ENCODE assay signal across 11 cellular contexts in the genomic region with DNA sequence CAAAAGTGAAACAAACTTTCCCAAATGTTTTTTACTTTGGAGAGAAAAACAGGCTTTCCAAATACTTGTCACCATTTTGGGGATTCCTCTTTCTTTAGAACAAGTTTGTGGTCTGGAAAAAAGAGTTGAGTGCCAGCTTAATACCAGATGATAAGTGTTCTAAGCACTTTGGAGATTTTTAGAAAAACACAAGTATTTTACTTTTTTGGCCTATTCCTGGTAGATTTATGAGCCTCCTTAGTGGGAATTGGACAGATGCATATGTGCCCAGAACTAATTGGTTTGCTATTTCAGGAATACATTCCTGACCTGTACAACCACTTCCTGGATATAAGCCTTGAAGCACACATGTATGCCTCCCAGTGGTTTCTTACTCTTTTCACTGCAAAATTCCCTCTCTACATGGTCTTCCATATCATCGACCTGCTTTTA. TPM values are rescaled to one million over a fixed set of nuclear protein-coding genes. Genes with fewer than 3 reads are reported as not detected.
A peak's percentile ranks its signal among the peaks of the same experiment; 100 is the strongest.
DNase-seq lines count a peak whose midpoint lies in the region; ATAC-seq and TF ChIP-seq lines count a peak whose summit lies in the region.
"Had no signal": no experiment of that assay in that cellular context is flagged by ENCODE, and none has a peak within 500 bp of the region (broad histone marks: within the 10 kb centered on the region; RNA-seq: fewer than 3 reads in every experiment).

No MANE protein-coding gene starts in this region.

- intact Hi-C loops in ovary (cut with DNase I), result no loop called here

- no peak for ATAC-seq in gastroesophageal sphincter
- ATAC-seq: activated CD8-positive, alpha-beta memory T cell treated with anti-CD3 and anti-CD28 coated beads, Interleukin-2, amount 10 ng/mL, durations not matched to agents 7 days and 5 days had no signal

- H2AFZ ChIP-seq in SK-N-SH (ENCODE audit: low read depth), result no peak overlapping the region
- H2AFZ ChIP-seq in smooth muscle cell (ENCODE audit: low read depth), result no peak overlapping the region

- TF ChIP-seq RAD21 in SK-N-SH (IDR thresholded peaks at IDR 0.05; ENCODE audit: low read length), result no peak

- TF ChIP-seq CTCF in SK-N-SH (IDR thresholded peaks at IDR 0.05) (no peak), gastroesophageal sphincter (IDR thresholded peaks at IDR 0.05) (no peak), smooth muscle cell (IDR thresholded peaks at IDR 0.05; ENCODE audit: borderline replicate concordance, insufficient read depth, poor library complexity, severe bottlenecking) (no peak), ovary (IDR thresholded peaks at IDR 0.05) (no peak)

- H3K27me3 ChIP-seq in SK-N-SH (ENCODE audit: insufficient read depth) (no peaks in the 10 kb centered on the region), gastroesophageal sphincter (no peaks in the 10 kb centered on the region), smooth muscle cell (ENCODE audit: low read depth) (no peaks in the 10 kb centered on the region), ovary (no peaks in the 10 kb centered on the region)

- peak; percentile 59 for DNase-seq in ELR (ENCODE audit: low read depth)
- no peak for DNase-seq in SK-N-SH
- no peak for DNase-seq in smooth muscle cell (lab: John Stamatoyannopoulos, UW; ENCODE audit: unreplicated experiment)
- no peak for DNase-seq in ovary
- no peak for DNase-seq in NCI-H1092 treated with DMSO at 0.1 percent for 48 hours (lab: John Stamatoyannopoulos, UW)
- DNase-seq in T-helper 1 cell, result no peak
- DNase-seq in globus pallidus (ENCODE audit: low spot score), result no peak
- DNase-seq: activated CD8-positive, alpha-beta memory T cell treated with anti-CD3 and anti-CD28 coated beads, Interleukin-2, amount 10 ng/mL, durations not matched to agents 7 days and 5 days; MM.1S; NCI-H69 had no signal

- TF ChIP-seq EP300 in SK-N-SH (IDR thresholded peaks at IDR 0.05; ENCODE audit: borderline replicate concordance in 1 of 2, low read depth in 1 of 2, low read length in 1 of 2) (peak; percentile 61 to 82; a peak in 3 of 4 replicates), gastroesophageal sphincter (IDR thresholded peaks at IDR 0.05) (no peak), ovary (IDR thresholded peaks at IDR 0.05) (no peak)

- H3K79me2 ChIP-seq in SK-N-SH (ENCODE audit: insufficient read depth), result no peaks in the 10 kb centered on the region
- H3K79me2 ChIP-seq in smooth muscle cell (ENCODE audit: low read depth), result no peaks in the 10 kb centered on the region

- H3K9me2 ChIP-seq in SK-N-SH, result no peaks in the 10 kb centered on the region

- H4K20me1 ChIP-seq in SK-N-SH (ENCODE audit: insufficient read depth) (no peaks in the 10 kb centered on the region), smooth muscle cell (ENCODE audit: low read depth) (peaks cover 6% of the 10 kb centered on the region)

- H3K9me3 ChIP-seq in SK-N-SH (no peaks in the 10 kb centered on the region), gastroesophageal sphincter (no peaks in the 10 kb centered on the region), smooth muscle cell (replicated peaks; ENCODE audit: low read depth) (no peaks in the 10 kb centered on the region), ovary (no peaks in the 10 kb centered on the region)

- CTCF ChIA-PET in SK-N-SH (lab: Yijun Ruan, JAX), result interaction anchor here (1.3 to 5.9 kb wide), 6 partner anchors 8 to 303 kb away, joined by 3 to 37 read pairs (median 4); no protein-coding TSS in a partner anchor

- H3K4me2 ChIP-seq in SK-N-SH (peak overlapping the region; percentile 5; the same call in 1 of the 2 replicates), smooth muscle cell (peak overlapping the region; percentile 15)

- peaks cover 14% of the 10 kb centered on the region for H3F3A ChIP-seq in SK-N-SH (replicated peaks; ENCODE audit: insufficient read depth)
- H3F3A ChIP-seq in smooth muscle cell (ENCODE audit: low read depth), result no peaks in the 10 kb centered on the region

- H3K27ac ChIP-seq in SK-N-SH (ENCODE audit: low read depth in 2 of 2, low read length in 1 of 2) (peak overlapping the region; percentile 75 to 79), gastroesophageal sphincter (peak overlapping the region; percentile 5 to 62 (median 29)), smooth muscle cell (ENCODE audit: low read depth) (peak overlapping the region; percentile 4), ovary (peak overlapping the region in 1 of 2 donors; percentile 16)

- WGBS in SK-N-SH (ENCODE audit: low lambda C conversion rate), result 67% methylated on average over 1 of the region's 1 CpG
- 60 to 75% methylated on average over 1 of the region's 1 CpG for WGBS in gastroesophageal sphincter (ENCODE audit: low coverage in 1 of 2), 2 donors
- WGBS in smooth muscle cell (ENCODE audit: low lambda C conversion rate), result 71% methylated on average over 1 of the region's 1 CpG
- 27 to 52% (median 45%) methylated on average over 1 of the region's 1 CpG for WGBS in ovary, 3 donors

- POLR2A ChIA-PET in SK-N-SH (lab: Yijun Ruan, JAX), result no interaction called here

- H3K36me3 ChIP-seq in SK-N-SH (replicated peaks in 1 of 2; ENCODE audit: control insufficient read depth in 1 of 2, insufficient read depth in 2 of 2, low read length in 1 of 2) (peaks cover 50 to 71% of the 10 kb centered on the region in 2 experiments), gastroesophageal sphincter (peaks cover 5 to 85% of the 10 kb centered on the region in 2 donors), smooth muscle cell (ENCODE audit: low read depth) (no peaks in the 10 kb centered on the region), ovary (no peaks in the 10 kb centered on the region)

- peak overlapping the region in 1 of 2 experiments; percentile 12; a peak in 1 of 4 replicates for H3K4me3 ChIP-seq in SK-N-SH (ENCODE audit: low read depth in 2 of 2, low read length in 1 of 2)
- H3K4me3 ChIP-seq in gastroesophageal sphincter, result no peak overlapping the region
- no peak overlapping the region for H3K4me3 ChIP-seq in smooth muscle cell
- no peak overlapping the region for H3K4me3 ChIP-seq in ovary

- TF ChIP-seq POLR2A in gastroesophageal sphincter (IDR thresholded peaks at IDR 0.05) (no peak), ovary (IDR thresholded peaks at IDR 0.05) (no peak)

- peaks cover 0 to 22% of the 10 kb centered on the region in 2 experiments; a peak in 3 of 4 replicates for H3K4me1 ChIP-seq in SK-N-SH (ENCODE audit: control insufficient read depth in 1 of 2, insufficient read depth in 2 of 2, low read depth in 1 of 2, low read length in 1 of 2)
- peaks cover 0 to 28% (median 3%) of the 10 kb centered on the region in 3 donors for H3K4me1 ChIP-seq in gastroesophageal sphincter
- H3K4me1 ChIP-seq in smooth muscle cell (ENCODE audit: low read depth), result no peaks in the 10 kb centered on the region
- H3K4me1 ChIP-seq in ovary (ENCODE audit: insufficient read depth), result peaks cover 13% of the 10 kb centered on the region

- H3K9ac ChIP-seq in SK-N-SH, result no peak overlapping the region
- no peak overlapping the region for H3K9ac ChIP-seq in smooth muscle cell (ENCODE audit: low read depth)

TF ChIP-seq in SK-N-SH, 30 proteins besides CTCF, POLR2A, EP300 and RAD21 (continues in another document):
- TF ChIP-seq NFIC (IDR thresholded peaks at IDR 0.05; ENCODE audit: borderline replicate concordance) (peak; percentile 68; the same call in 1 of the 2 replicates), SMC3 (IDR thresholded peaks at IDR 0.05; ENCODE audit: low read depth, low read length) (no peak; the same call in 1 of the 2 replicates), POLR2AphosphoS5 (IDR thresholded peaks at IDR 0.05; ENCODE audit: low read depth, low read length) (peak; percentile 62; the same call in 1 of the 2 replicates), FOXM1 (IDR thresholded peaks at IDR 0.05; ENCODE audit: low read depth) (0 out of 2 replicates have a peak, but pooled peaks have one; percentile 38), JUND (IDR thresholded peaks at IDR 0.05) (peak; percentile 35; the same call in 1 of the 2 replicates), FOSL2 (IDR thresholded peaks at IDR 0.05; ENCODE audit: borderline replicate concordance, low read depth) (peak; percentile 31; the same call in 1 of the 2 replicates), MEF2A (IDR thresholded peaks at IDR 0.05; ENCODE audit: borderline replicate concordance, low read depth) (peak; percentile 77; the same call in 1 of the 2 replicates), ELF1 (IDR thresholded peaks at IDR 0.05) (peak; percentile 69), GABPA (IDR thresholded peaks at IDR 0.05; ENCODE audit: low read depth) (no peak), RXRA (IDR thresholded peaks at IDR 0.05; ENCODE audit: borderline replicate concordance, low read depth) (no peak), RFX5 (IDR thresholded peaks at IDR 0.05; ENCODE audit: low read length) (no peak)
- TF ChIP-seq, protein P1, sequence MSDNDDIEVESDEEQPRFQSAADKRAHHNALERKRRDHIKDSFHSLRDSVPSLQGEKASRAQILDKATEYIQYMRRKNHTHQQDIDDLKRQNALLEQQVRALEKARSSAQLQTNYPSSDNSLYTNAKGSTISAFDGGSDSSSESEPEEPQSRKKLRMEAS (IDR thresholded peaks at IDR 0.05; ENCODE audit: low read depth), result no peak
- TF ChIP-seq, protein P2, sequence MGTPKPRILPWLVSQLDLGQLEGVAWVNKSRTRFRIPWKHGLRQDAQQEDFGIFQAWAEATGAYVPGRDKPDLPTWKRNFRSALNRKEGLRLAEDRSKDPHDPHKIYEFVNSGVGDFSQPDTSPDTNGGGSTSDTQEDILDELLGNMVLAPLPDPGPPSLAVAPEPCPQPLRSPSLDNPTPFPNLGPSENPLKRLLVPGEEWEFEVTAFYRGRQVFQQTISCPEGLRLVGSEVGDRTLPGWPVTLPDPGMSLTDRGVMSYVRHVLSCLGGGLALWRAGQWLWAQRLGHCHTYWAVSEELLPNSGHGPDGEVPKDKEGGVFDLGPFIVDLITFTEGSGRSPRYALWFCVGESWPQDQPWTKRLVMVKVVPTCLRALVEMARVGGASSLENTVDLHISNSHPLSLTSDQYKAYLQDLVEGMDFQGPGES (IDR thresholded peaks at IDR 0.05; ENCODE audit: low read depth, low read length), result no peak
- TF ChIP-seq, protein P3, sequence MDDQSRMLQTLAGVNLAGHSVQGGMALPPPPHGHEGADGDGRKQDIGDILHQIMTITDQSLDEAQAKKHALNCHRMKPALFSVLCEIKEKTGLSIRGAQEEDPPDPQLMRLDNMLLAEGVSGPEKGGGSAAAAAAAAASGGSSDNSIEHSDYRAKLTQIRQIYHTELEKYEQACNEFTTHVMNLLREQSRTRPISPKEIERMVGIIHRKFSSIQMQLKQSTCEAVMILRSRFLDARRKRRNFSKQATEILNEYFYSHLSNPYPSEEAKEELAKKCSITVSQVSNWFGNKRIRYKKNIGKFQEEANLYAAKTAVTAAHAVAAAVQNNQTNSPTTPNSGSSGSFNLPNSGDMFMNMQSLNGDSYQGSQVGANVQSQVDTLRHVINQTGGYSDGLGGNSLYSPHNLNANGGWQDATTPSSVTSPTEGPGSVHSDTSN (IDR thresholded peaks at IDR 0.05), result peak; percentile 89

RNA-seq across cellular contexts. Expression of a gene that starts 40.5 kb away (rescaled TPM):
- not detected in 2 replicates for polyA plus RNA-seq in SK-N-SH (2012; rRNA removed)
- polyA plus RNA-seq in SK-N-SH (2012; cell fraction: cytosol; rRNA removed), result not detected in 2 replicates
- polyA plus RNA-seq in SK-N-SH (2012; cell fraction: nucleus; rRNA removed), result 0.08 and 0.27 TPM in 2 replicates
- 1 to 10 TPM in 3 of 4 donors, under 1 TPM in 1; 0.39 to 4.2 (median 3.2) TPM for total RNA-seq in gastroesophageal sphincter
- 1.4 and 2.0 TPM in 2 replicates for total RNA-seq in smooth muscle cell
- polyA plus RNA-seq in smooth muscle cell, result not detected in 2 replicates
- total RNA-seq in ovary, result 1 to 10 TPM in 5 of 7 donors, not detected in 2; 1.4 to 2.4 (median 1.9) TPM
- under 1 TPM; 0.39 to 0.60 TPM for polyA plus RNA-seq in ovary
